Comparison of ENCODE assay signal across 18 cellular contexts in the genomic region with DNA sequence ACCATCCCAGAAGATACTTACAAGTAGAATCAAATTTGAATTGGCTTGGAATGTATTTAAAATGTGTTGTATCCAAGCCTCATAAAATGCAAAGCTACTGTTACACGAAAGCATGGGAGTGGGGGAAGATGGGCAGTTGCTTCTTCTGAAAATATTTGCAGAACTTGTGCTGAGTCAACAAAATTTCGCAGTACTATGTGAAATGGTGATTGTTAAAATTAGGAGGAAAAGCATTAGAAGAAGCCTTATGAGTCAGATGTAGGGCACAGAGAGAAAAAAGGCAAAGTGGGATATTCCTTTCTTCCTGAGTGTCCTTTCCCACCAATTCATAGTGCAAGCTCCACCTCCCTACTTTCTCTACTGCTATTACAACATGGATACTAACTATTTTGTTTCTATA.
DNase-seq lines count a peak whose midpoint lies in the region; ATAC-seq and TF ChIP-seq lines count a peak whose summit lies in the region.
"Had no signal": no experiment of that assay in that cellular context is flagged by ENCODE, and none has a peak within 500 bp of the region (broad histone marks: within the 10 kb centered on the region; RNA-seq: fewer than 3 reads in every experiment).

No MANE protein-coding gene starts in this region.

- H2AK9ac ChIP-seq in IMR-90 (replicated peaks; ENCODE audit: low read depth, low read length, poor library complexity), result no peak overlapping the region

- no peaks in the 10 kb centered on the region for H3K27me3 ChIP-seq in IMR-90 (ENCODE audit: control insufficient read depth, insufficient read depth, low read length)
- H3K27me3 ChIP-seq: BE2C; BLaER1 treated with 17β-estradiol and CSF1 and Interleukin-3, amounts not matched to agents 10 nM and 100 nM had no signal

- H2AK5ac ChIP-seq in IMR-90 (ENCODE audit: low read depth, low read length), result no peak overlapping the region

- no peaks in the 10 kb centered on the region for H3K9me3 ChIP-seq in IMR-90 (ENCODE audit: control insufficient read depth, insufficient read depth, low read length)
- H3K9me3 ChIP-seq: BE2C; BLaER1 treated with 17β-estradiol and CSF1 and Interleukin-3, amounts not matched to agents 10 nM and 100 nM had no signal

- no peak overlapping the region for H2BK5ac ChIP-seq in IMR-90 (ENCODE audit: low read depth, low read length, poor library complexity, severe bottlenecking)

- no peak overlapping the region for H3K14ac ChIP-seq in IMR-90 (replicated peaks; ENCODE audit: low read depth, low read length)

- no peak overlapping the region for H4K91ac ChIP-seq in IMR-90 (ENCODE audit: insufficient read depth, low read depth, low read length)

- no peak overlapping the region for H2BK15ac ChIP-seq in IMR-90 (ENCODE audit: low read depth, low read length)

- no peak overlapping the region for H2BK120ac ChIP-seq in IMR-90 (ENCODE audit: low read depth, low read length)

- WGBS in IMR-90 (ENCODE audit: extremely low coverage in 2 of 2, insufficient read length in 1 of 2), 2 experiments, result 67% methylated on average over 1 of the region's 2 CpGs; no CpG with 5 or more reads in 1 of the 2 experiments

- no peak overlapping the region for H2AFZ ChIP-seq in IMR-90 (replicated peaks; ENCODE audit: low read length, poor library complexity)
- H2AFZ ChIP-seq: GM23248 had no signal

- no peak overlapping the region for H3K23ac ChIP-seq in IMR-90 (ENCODE audit: low read depth, low read length)

- no peak for TF ChIP-seq RAD21 in IMR-90 (IDR thresholded peaks at IDR 0.05; ENCODE audit: low read length)

- H3K4me3 Mint-ChIP-seq in HFFc6, result no peak overlapping the region
- H3K4me3 Mint-ChIP-seq: CD14-positive monocyte; CD4-positive, alpha-beta T cell; CD8-positive, alpha-beta memory T cell; H9 had no signal

- H3K36me3 ChIP-seq in IMR-90 (ENCODE audit: control insufficient read depth, insufficient read depth, low read length), result no peaks in the 10 kb centered on the region
- H3K36me3 ChIP-seq: BE2C; BLaER1 treated with 17β-estradiol and CSF1 and Interleukin-3, amounts not matched to agents 10 nM and 100 nM had no signal

- no peaks in the 10 kb centered on the region for H3K9me1 ChIP-seq in IMR-90 (ENCODE audit: insufficient read depth, low read length)

- H3K27ac Mint-ChIP-seq in HFFc6, result no peak overlapping the region
- H3K27ac Mint-ChIP-seq: CD14-positive monocyte; CD4-positive, alpha-beta T cell; CD8-positive, alpha-beta memory T cell had no signal

- in situ Hi-C loops in IMR-90 (cut with MboI; ENCODE audit: low sequenced_read_pairs), result no loop called here

- intact Hi-C loops in IMR-90 (cut with micrococcal nuclease), result no loop called here

- DNase-seq in IMR-90 (no peak), RPMI8226 (peak; percentile 18), fibroblast of peridontal ligament (ENCODE audit: extremely low read depth) (peak; percentile 6), HFFc6 (no peak)
- no peak for DNase-seq in effector CD8-positive, alpha-beta T cell (lab: John Stamatoyannopoulos, UW)
- DNase-seq: AML-193; BE2C; CD4-positive, alpha-beta T cell; CD8-positive, alpha-beta memory T cell; DMS53; DMS79 treated with DMSO at 0.1 percent for 48 hours; GF-D8; GM23248; H9 had no signal

- TF ChIP-seq CTCF in IMR-90 (conservative IDR thresholded peaks at IDR 0.05; ENCODE audit: low read depth, low read length) (no peak), HFFc6 (IDR thresholded peaks at IDR 0.05) (no peak)

- no peaks in the 10 kb centered on the region for H3K4me1 Mint-ChIP-seq in HFFc6 (ENCODE audit: low read depth)
- H3K4me1 Mint-ChIP-seq: CD14-positive monocyte; CD8-positive, alpha-beta memory T cell; H9 had no signal

- H2BK20ac ChIP-seq in IMR-90 (ENCODE audit: low read depth, low read length), result no peak overlapping the region

- ATAC-seq in IMR-90 (ENCODE audit: low read depth) (no peak), HG03045 (IDR thresholded peaks at IDR 0.05; ENCODE audit: unreplicated experiment) (no peak)
- ATAC-seq: HCT116 had no signal

- no peak overlapping the region for H4K5ac ChIP-seq in IMR-90 (ENCODE audit: low read depth, low read length)

- no peak overlapping the region for H3K4ac ChIP-seq in IMR-90 (ENCODE audit: low read depth, low read length)

- no peak overlapping the region for H4K8ac ChIP-seq in IMR-90 (ENCODE audit: low read depth in 2 of 2, low read length in 2 of 2)

- dilution Hi-C loops in IMR-90 (cut with HindIII; ENCODE audit: low sequenced_read_pairs, unreplicated experiment), result no loop called here

- H3K4me2 ChIP-seq in IMR-90 (ENCODE audit: low read depth, low read length), result no peak overlapping the region
- H3K4me2 ChIP-seq: BLaER1 treated with 17β-estradiol and CSF1 and Interleukin-3, amounts not matched to agents 10 nM and 100 nM had no signal

- H3K56ac ChIP-seq in IMR-90 (ENCODE audit: extremely low read depth, insufficient read depth, low read length), result no peak overlapping the region

- peaks cover 24% of the 10 kb centered on the region for H3K9me3 Mint-ChIP-seq in HFFc6

- H3K9ac ChIP-seq in IMR-90 (ENCODE audit: low read depth, low read length), result no peak overlapping the region
- H3K9ac ChIP-seq: BLaER1 treated with 17β-estradiol and CSF1 and Interleukin-3, amounts not matched to agents 10 nM and 100 nM; GM23248 had no signal

- no TSS peak for BruUV-seq in IMR-90 (replicated peaks; lab: Mats Ljungman, UMichigan)

- H3K4me3 ChIP-seq in IMR-90 (ENCODE audit: insufficient read depth, low read depth, low read length), result no peak overlapping the region
- H3K4me3 ChIP-seq: BLaER1 treated with 17β-estradiol and CSF1 and Interleukin-3, amounts not matched to agents 10 nM and 100 nM; GM23248 had no signal

- H3K27ac ChIP-seq in IMR-90 (ENCODE audit: insufficient read depth, low read length), result no peak overlapping the region
- H3K27ac ChIP-seq: BLaER1 treated with 17β-estradiol and CSF1 and Interleukin-3, amounts not matched to agents 10 nM and 100 nM; GM23248 had no signal

- H3K4me1 ChIP-seq in IMR-90 (ENCODE audit: control insufficient read depth, insufficient read depth, low read length), result no peaks in the 10 kb centered on the region
- H3K4me1 ChIP-seq: BE2C; BLaER1 treated with 17β-estradiol and CSF1 and Interleukin-3, amounts not matched to agents 10 nM and 100 nM had no signal

- CTCF ChIA-PET in IMR-90 (lab: Yijun Ruan, JAX), result no interaction called here

- TF ChIP-seq POLR2A in IMR-90 (IDR thresholded peaks at IDR 0.05; ENCODE audit: low read depth, low read length), result no peak

- H3K36me3 Mint-ChIP-seq in HFFc6 (ENCODE audit: low read depth), result no peaks in the 10 kb centered on the region
- H3K36me3 Mint-ChIP-seq: CD14-positive monocyte; CD8-positive, alpha-beta memory T cell had no signal

- no peaks in the 10 kb centered on the region for H3K27me3 Mint-ChIP-seq in HFFc6 (ENCODE audit: insufficient read depth)

- POLR2A ChIA-PET in IMR-90 (lab: Charles Lee; ENCODE audit: unreplicated experiment), result no interaction called here

- no peaks in the 10 kb centered on the region for H3K79me1 ChIP-seq in IMR-90 (ENCODE audit: low read depth in 1 of 2, low read length in 2 of 2)

- no peaks in the 10 kb centered on the region for H4K20me1 ChIP-seq in IMR-90 (ENCODE audit: insufficient read depth, low read length)
- H4K20me1 ChIP-seq: BLaER1 treated with 17β-estradiol and CSF1 and Interleukin-3, amounts not matched to agents 10 nM and 100 nM had no signal

- no peak overlapping the region for H3K18ac ChIP-seq in IMR-90 (ENCODE audit: low read depth, low read length)

TF ChIP-seq in IMR-90, 13 proteins besides CTCF, POLR2A, EP300 and RAD21:
- no peak for TF ChIP-seq SMC3 (IDR thresholded peaks at IDR 0.05; ENCODE audit: low read depth, low read length)
- peak; percentile 93 for TF ChIP-seq MAFK (IDR thresholded peaks at IDR 0.05; ENCODE audit: low read depth, low read length)
- no peak for TF ChIP-seq MXI1 (IDR thresholded peaks at IDR 0.05; ENCODE audit: borderline replicate concordance, low read depth, low read length)

Comparison
In these comparisons a context has a peak if more than half of its experiments do, and no peak if none do; other contexts are left out.
1. DNase-seq: peak in RPMI8226 (single experiment) and fibroblast of peridontal ligament (single experiment); none in IMR-90 (single experiment), HFFc6 (single experiment) and effector CD8-positive, alpha-beta T cell (single experiment).